Comparison of ENCODE assay signal across 21 cellular contexts in the genomic region with DNA sequence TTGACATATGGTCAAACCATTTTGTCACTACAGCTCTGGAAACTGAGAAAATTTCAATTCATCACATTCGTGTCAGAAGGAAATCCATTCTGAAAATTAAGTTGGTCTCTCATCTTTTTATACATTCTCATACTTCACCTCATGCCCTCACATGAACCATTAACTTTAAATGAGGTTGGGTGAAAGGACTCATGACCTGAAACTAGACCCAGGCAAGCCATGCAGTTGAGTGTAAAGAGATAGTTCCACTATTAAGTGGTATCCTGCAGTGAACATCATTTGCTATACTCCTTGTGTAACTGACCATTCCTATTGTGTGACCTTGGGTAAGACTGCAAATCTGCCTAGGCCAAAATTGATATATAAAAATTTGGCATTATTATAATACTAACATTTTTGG.
"Had no signal": no experiment of that assay in that cellular context is flagged by ENCODE, and none has a peak within 500 bp of the region (broad histone marks: within the 10 kb centered on the region; RNA-seq: fewer than 3 reads in every experiment).

No MANE protein-coding gene starts in this region.

- DNase-seq: activated CD4-positive, alpha-beta memory T cell treated with anti-CD3 and anti-CD28 coated beads, Interleukin-2, amount 10 ng/mL, durations not matched to agents 7 days and 5 days; activated CD4-positive, alpha-beta T cell treated with anti-CD3 and anti-CD28 coated beads for 36 hours; activated CD4-positive, alpha-beta T cell treated with anti-CD3 and anti-CD28 coated beads, Interleukin-2, amount 10 ng/mL, durations not matched to agents 24 days and 14 days; activated CD4-positive, CD25-positive, alpha-beta regulatory T cell; activated CD4-positive, CD25-positive, alpha-beta regulatory T cell treated with anti-CD3 and anti-CD28 coated beads, Interleukin-2, amount 50 U/mL, for 72 hours; activated effector memory CD4-positive, alpha-beta T cell treated with Interleukin-2 at 50 U/mL for 16 hours; activated gamma-delta T cell treated with Interleukin-2 at 50 U/mL for 16 hours; activated naive CD4-positive, alpha-beta T cell treated with anti-CD3 and anti-CD28 coated beads, Interleukin-2, amount 50 U/mL, for 16 hours; activated naive CD4-positive, alpha-beta T cell treated with Interleukin-2 at 50 U/mL for 16 hours; activated T-cell treated with anti-CD3 and anti-CD28 coated beads, Interleukin-2, amount 50 U/mL, for 4 hours; amniotic stem cell; anterior cingulate cortex; brain microvascular endothelial cell; dorsolateral prefrontal cortex; effector memory CD4-positive, alpha-beta T cell; endodermal cell; foreskin fibroblast; head of caudate nucleus; T-helper 2 cell had no signal

- ATAC-seq: activated CD4-positive, alpha-beta T cell treated with anti-CD3 and anti-CD28 coated beads for 36 hours; activated T-cell treated with anti-CD3 and anti-CD28 coated beads, Interleukin-2, amount 50 U/mL, for 4 hours; activated T-helper 17 cell treated with anti-CD3 and anti-CD28 coated beads, Interleukin-2, amount 50 U/mL, for 72 hours; esophagus mucosa had no signal
